Comparison of ENCODE assay signal across 9 cellular contexts in genomic region chr21:20443558-20444155, GRCh38.
DNase-seq lines count a peak whose midpoint lies in the region; ATAC-seq and TF ChIP-seq lines count a peak whose summit lies in the region.
"Had no signal": no experiment of that assay in that cellular context is flagged by ENCODE, and none has a peak within 500 bp of the region (broad histone marks: within the 10 kb centered on the region; RNA-seq: fewer than 3 reads in every experiment).

No MANE protein-coding gene starts in this region.

- H3K27me3 ChIP-seq in DOHH2 (ENCODE audit: control insufficient read depth, low read length) (no peaks in the 10 kb centered on the region), SU-DHL-6 (ENCODE audit: low read length) (no peaks in the 10 kb centered on the region), uterus (no peaks in the 10 kb centered on the region)

- DNase-seq in HFFc6 (no peak), left kidney (ENCODE audit: low read depth, low spot score) (peak; percentile 53), uterus (no peak), NCI-H524 treated with DMSO at 0.1 percent for 48 hours (lab: John Stamatoyannopoulos, UW) (no peak)
- DNase-seq in activated CD4-positive, CD25-positive, alpha-beta regulatory T cell (lab: John Stamatoyannopoulos, UW) = no peak
- DNase-seq: T-helper 17 cell had no signal

- H3K9me3 ChIP-seq in DOHH2 (ENCODE audit: control insufficient read depth, insufficient read depth, low read length) = no peaks in the 10 kb centered on the region
- H3K9me3 ChIP-seq in SU-DHL-6 (ENCODE audit: insufficient read depth, low read length) = no peaks in the 10 kb centered on the region
- H3K9me3 ChIP-seq in uterus = no peaks in the 10 kb centered on the region

- no peak overlapping the region for H3K27ac Mint-ChIP-seq in HFFc6
- H3K27ac Mint-ChIP-seq: T-helper 17 cell had no signal

- H3K4me3 ChIP-seq in DOHH2 (ENCODE audit: low read length) (no peak overlapping the region), SU-DHL-6 (ENCODE audit: insufficient read depth, low read length, poor library complexity, severe bottlenecking) (no peak overlapping the region), uterus (no peak overlapping the region)

- no peaks in the 10 kb centered on the region for H3K4me1 Mint-ChIP-seq in HFFc6 (ENCODE audit: low read depth)
- H3K4me1 Mint-ChIP-seq: T-helper 17 cell had no signal

- intact Hi-C loops in uterus (cut with DNase I; ENCODE audit: low total_unique reads) = no loop called here

- H3K9me2 ChIP-seq in DOHH2 (replicated peaks; ENCODE audit: control insufficient read depth, low read length) (no peaks in the 10 kb centered on the region), SU-DHL-6 (replicated peaks; ENCODE audit: insufficient read depth, low read length) (no peaks in the 10 kb centered on the region)

- no peak overlapping the region for H3K4me3 Mint-ChIP-seq in HFFc6
- H3K4me3 Mint-ChIP-seq: T-helper 17 cell had no signal

- H3K27ac ChIP-seq in DOHH2 (ENCODE audit: low read depth, low read length) (no peak overlapping the region), SU-DHL-6 (ENCODE audit: low read depth, low read length) (no peak overlapping the region), uterus (no peak overlapping the region)

- TF ChIP-seq CTCF in DOHH2 (IDR thresholded peaks at IDR 0.05; ENCODE audit: low read depth, low read length, poor library complexity, severe bottlenecking) = peak; percentile 69
- TF ChIP-seq CTCF in HFFc6 (IDR thresholded peaks at IDR 0.05) = peak; percentile 39; the same call in 1 of the 2 replicates
- peak; percentile 65 for TF ChIP-seq CTCF in SU-DHL-6 (IDR thresholded peaks at IDR 0.05; ENCODE audit: insufficient read depth, low read length, poor library complexity, severe bottlenecking)
- TF ChIP-seq CTCF in uterus (IDR thresholded peaks at IDR 0.05) = no peak

- peaks cover 48% of the 10 kb centered on the region for H3K9me3 Mint-ChIP-seq in HFFc6

- H3K4me1 ChIP-seq in DOHH2 (ENCODE audit: control insufficient read depth, low read length) = no peaks in the 10 kb centered on the region
- no peaks in the 10 kb centered on the region for H3K4me1 ChIP-seq in uterus

- H3K4me2 ChIP-seq in DOHH2 (ENCODE audit: low read length) = no peak overlapping the region
- no peak overlapping the region for H3K4me2 ChIP-seq in SU-DHL-6 (ENCODE audit: low read depth, low read length, poor library complexity, severe bottlenecking)

- H3K9ac ChIP-seq in SU-DHL-6 (ENCODE audit: low read length) = no peak overlapping the region

- no peak for ATAC-seq in GM21528 (IDR thresholded peaks at IDR 0.05; ENCODE audit: low FRiP score, unreplicated experiment)
- ATAC-seq: T-helper 17 cell had no signal

- H3K79me2 ChIP-seq in DOHH2 (ENCODE audit: control insufficient read depth, low read length) (no peaks in the 10 kb centered on the region), SU-DHL-6 (ENCODE audit: insufficient read depth, low read length) (no peaks in the 10 kb centered on the region)

- H4K20me1 ChIP-seq in DOHH2 (ENCODE audit: control insufficient read depth, insufficient read depth, low read depth, low read length) (no peaks in the 10 kb centered on the region), SU-DHL-6 (ENCODE audit: low read depth, low read length) (no peaks in the 10 kb centered on the region)

- peaks cover 16% of the 10 kb centered on the region for H3K36me3 Mint-ChIP-seq in HFFc6 (ENCODE audit: low read depth)

- no peaks in the 10 kb centered on the region for H3K27me3 Mint-ChIP-seq in HFFc6 (ENCODE audit: insufficient read depth)
- H3K27me3 Mint-ChIP-seq: T-helper 17 cell had no signal

- no peaks in the 10 kb centered on the region for H3K36me3 ChIP-seq in DOHH2 (ENCODE audit: control insufficient read depth, low read length)
- no peaks in the 10 kb centered on the region for H3K36me3 ChIP-seq in SU-DHL-6 (ENCODE audit: low read length)
- no peaks in the 10 kb centered on the region for H3K36me3 ChIP-seq in uterus

- H2AFZ ChIP-seq in SU-DHL-6 (ENCODE audit: low read depth, low read length, severe bottlenecking) = peak overlapping the region; percentile 30

- H3F3A ChIP-seq in DOHH2 (ENCODE audit: control insufficient read depth, insufficient read depth) (no peaks in the 10 kb centered on the region), SU-DHL-6 (ENCODE audit: insufficient read depth) (no peaks in the 10 kb centered on the region)

- no peak for TF ChIP-seq POLR2A in uterus (IDR thresholded peaks at IDR 0.05)

Comparison
In these comparisons a context has a peak if more than half of its experiments do, and no peak if none do; other contexts are left out.
1. CTCF ChIP-seq: peak in DOHH2 (single experiment), HFFc6 (single experiment) and SU-DHL-6 (single experiment); none in uterus (0 of 4).